In the genomic region with DNA sequence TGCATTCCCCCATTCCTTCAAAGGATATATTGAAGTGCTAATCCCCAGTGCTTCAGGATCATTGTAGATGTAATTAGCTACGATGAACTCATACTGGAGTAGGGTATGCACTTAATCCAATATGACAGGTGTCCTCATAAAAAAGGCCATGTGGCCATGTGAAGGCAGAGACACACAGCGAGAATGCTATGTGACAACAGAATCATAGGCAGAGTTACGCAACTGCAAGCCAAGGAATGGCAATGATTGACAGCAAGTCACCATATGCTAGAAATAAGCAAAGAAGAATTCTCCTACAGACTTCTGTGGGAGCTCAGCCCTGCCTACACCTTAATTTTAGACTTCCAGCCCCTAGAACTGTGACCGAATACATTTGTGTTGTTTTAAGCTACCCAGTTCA, we compare ENCODE assay signal across 17 cellular contexts.
DNase-seq lines count a peak whose midpoint lies in the region; ATAC-seq, FAIRE-seq and TF ChIP-seq lines count a peak whose summit lies in the region.
"Had no signal": no experiment of that assay in that cellular context is flagged by ENCODE, and none has a peak within 500 bp of the region (broad histone marks: within the 10 kb centered on the region; RNA-seq: fewer than 3 reads in every experiment).

No MANE protein-coding gene starts in this region.

- CTCF ChIA-PET in HEK293T (lab: Yijun Ruan, JAX), result no interaction called here
- CTCF ChIA-PET in K562 (lab: Yijun Ruan, JAX; ENCODE audit: low intra/inter-chr PET ratio), result no interaction called here

- H3K4me1 ChIP-seq in K562 (replicated peaks in 1 of 2; ENCODE audit: control insufficient read depth in 2 of 2, insufficient read depth in 2 of 2, low read length in 2 of 2) (no peaks in the 10 kb centered on the region), suprapubic skin (no peaks in the 10 kb centered on the region)
- H3K4me1 ChIP-seq: SJSA1 had no signal

- intact Hi-C loops in K562 (cut with micrococcal nuclease), result no loop called here

- TF ChIP-seq RAD21 in K562 (CRISPR knock-in tag; conservative IDR thresholded peaks at IDR 0.05 in 1 of 2, IDR thresholded peaks at IDR 0.05 in 1 of 2), result no peak

- H3K9ac ChIP-seq in K562 (ENCODE audit: insufficient read depth in 1 of 2, low read depth in 2 of 2, low read length in 2 of 2), result no peak overlapping the region
- H3K9ac ChIP-seq: GM23248 had no signal

- H3K27ac ChIP-seq in K562 (ENCODE audit: extremely low read depth, low read depth, low read length), result no peak overlapping the region
- H3K27ac ChIP-seq in suprapubic skin, result no peak overlapping the region
- H3K27ac ChIP-seq: C4-2B, GM23248, SJSA1 had no signal

- no peak overlapping the region for H2AFZ ChIP-seq in K562 (ENCODE audit: low read depth, low read length)
- H2AFZ ChIP-seq: GM23248 had no signal

- no peaks in the 10 kb centered on the region for H4K20me1 ChIP-seq in K562 (replicated peaks; ENCODE audit: control insufficient read depth, insufficient read depth, low read length)

- H3K4me3 ChIP-seq in NB4 (ENCODE audit: low read depth, low read length) (no peak overlapping the region), K562 (no peak overlapping the region), retinal pigment epithelial cell (ENCODE audit: low read length) (no peak overlapping the region), suprapubic skin (no peak overlapping the region)
- H3K4me3 ChIP-seq: GM23248, MG63, SJSA1 had no signal

- TF ChIP-seq EP300 in K562 (IDR thresholded peaks at IDR 0.05; ENCODE audit: low read length) (no peak), suprapubic skin (IDR thresholded peaks at IDR 0.05) (no peak)

- no peaks in the 10 kb centered on the region for H3K36me3 ChIP-seq in K562 (ENCODE audit: control insufficient read depth, insufficient read depth, low read length)
- H3K36me3 ChIP-seq in suprapubic skin, result no peaks in the 10 kb centered on the region
- H3K36me3 ChIP-seq: MG63, SJSA1 had no signal

- H3K9me3 ChIP-seq in K562 (replicated peaks; ENCODE audit: control insufficient read depth, insufficient read depth, low read depth, low read length) (0 out of 2 replicates have a peak, but pooled peaks cover 1% of the 10 kb centered on the region), suprapubic skin (no peaks in the 10 kb centered on the region)
- H3K9me3 ChIP-seq: MG63, SJSA1 had no signal

- DNase-seq in HEK293T (ENCODE audit: extremely low spot score) (no peak), NB4 (ENCODE audit: low read depth) (peak; percentile 1), K562 (ENCODE audit: extremely low read depth in 1 of 4, low spot score in 3 of 4) (no peak), retinal pigment epithelial cell (ENCODE audit: low read depth) (peak; percentile 8), SW480 (ENCODE audit: low spot score) (no peak), NCI-H1105 treated with DMSO at 0.1 percent for 48 hours (lab: John Stamatoyannopoulos, UW) (no peak), suprapubic skin (ENCODE audit: low spot score in 2 of 2) (no peak)
- DNase-seq: ACHN, DND-41, GM23248, Kasumi-1, MG63, NCI-H1105, NCI-H1694 treated with DMSO at 0.1 percent for 48 hours, T-helper 2 cell had no signal

- 25% methylated on average over 4 of the region's 4 CpGs for WGBS in K562 (ENCODE audit: insufficient coverage, low coverage, missing lambda C conversion rate)
- 82% methylated on average over 4 of the region's 4 CpGs for WGBS in suprapubic skin

- H3K4me2 ChIP-seq in K562 (ENCODE audit: insufficient read depth, low read length), result no peak overlapping the region

- in situ Hi-C loops in K562 (cut with MboI), result no loop called here

- H3K9me1 ChIP-seq in K562 (ENCODE audit: control insufficient read depth, insufficient read depth, low read length), result no peaks in the 10 kb centered on the region

- no peak for TF ChIP-seq POLR2A in NB4 (IDR thresholded peaks at IDR 0.05; ENCODE audit: extremely low read depth, insufficient read length)
- no peak for TF ChIP-seq POLR2A in K562 (conservative IDR thresholded peaks at IDR 0.05)
- no peak for TF ChIP-seq POLR2A in suprapubic skin (IDR thresholded peaks at IDR 0.05)

- H3K27me3 ChIP-seq in K562 (ENCODE audit: control insufficient read depth in 2 of 2, insufficient read depth in 2 of 2, low read length in 2 of 2), result no peaks in the 10 kb centered on the region
- H3K27me3 ChIP-seq in suprapubic skin, result no peaks in the 10 kb centered on the region
- H3K27me3 ChIP-seq: MG63, SJSA1 had no signal

- H3K79me2 ChIP-seq in K562 (ENCODE audit: control insufficient read depth, insufficient read depth, low read length), result no peaks in the 10 kb centered on the region

- no peak for ATAC-seq in K562

- POLR2A ChIA-PET in HEK293T (lab: Yijun Ruan, JAX) (no interaction called here), K562 (lab: Yijun Ruan, JAX) (no interaction called here)

- FAIRE-seq in K562 (lab: Jason Lieb, UNC), result no peak

- no TSS peak for BruUV-seq in K562 (replicated peaks; lab: Mats Ljungman, UMichigan)

- no peak for TF ChIP-seq CTCF in NB4 (IDR thresholded peaks at IDR 0.05; ENCODE audit: low read depth, low read length)
- TF ChIP-seq CTCF in K562 (IDR thresholded peaks at IDR 0.05 in 2 of 3, conservative IDR thresholded peaks at IDR 0.05 in 1 of 3; ENCODE audit: insufficient read depth in 2 of 3, low read depth in 1 of 3, low read length in 3 of 3), result no peak
- TF ChIP-seq CTCF in retinal pigment epithelial cell (conservative IDR thresholded peaks at IDR 0.05; ENCODE audit: low read depth, low read length), result no peak
- TF ChIP-seq CTCF in suprapubic skin (IDR thresholded peaks at IDR 0.05), result no peak

TF ChIP-seq in HEK293T, 16 proteins besides CTCF, POLR2A, EP300 and RAD21:
- TF ChIP-seq, protein P1, sequence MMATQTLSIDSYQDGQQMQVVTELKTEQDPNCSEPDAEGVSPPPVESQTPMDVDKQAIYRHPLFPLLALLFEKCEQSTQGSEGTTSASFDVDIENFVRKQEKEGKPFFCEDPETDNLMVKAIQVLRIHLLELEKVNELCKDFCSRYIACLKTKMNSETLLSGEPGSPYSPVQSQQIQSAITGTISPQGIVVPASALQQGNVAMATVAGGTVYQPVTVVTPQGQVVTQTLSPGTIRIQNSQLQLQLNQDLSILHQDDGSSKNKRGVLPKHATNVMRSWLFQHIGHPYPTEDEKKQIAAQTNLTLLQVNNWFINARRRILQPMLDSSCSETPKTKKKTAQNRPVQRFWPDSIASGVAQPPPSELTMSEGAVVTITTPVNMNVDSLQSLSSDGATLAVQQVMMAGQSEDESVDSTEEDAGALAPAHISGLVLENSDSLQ (IDR thresholded peaks at IDR 0.05), result peak; percentile 88
- TF ChIP-seq FOXM1 (IDR thresholded peaks at IDR 0.05; ENCODE audit: borderline replicate concordance), result no peak

TF ChIP-seq in K562, 482 proteins besides CTCF, POLR2A, EP300 and RAD21 (continues in another document):
- TF ChIP-seq TCF3 (CRISPR knock-in tag; IDR thresholded peaks at IDR 0.05) (no peak), CEBPB (tag; IDR thresholded peaks at IDR 0.05) (peak; percentile 80), XRCC5 (IDR thresholded peaks at IDR 0.05; ENCODE audit: low read depth, low read length) (no peak), FOXA1 (IDR thresholded peaks at IDR 0.05; ENCODE audit: borderline replicate concordance) (no peak), PTBP1 (IDR thresholded peaks at IDR 0.05; ENCODE audit: low read depth, low read length) (no peak), KAT8 (IDR thresholded peaks at IDR 0.05; ENCODE audit: low read depth) (no peak), NR3C1 (CRISPR knock-in tag; IDR thresholded peaks at IDR 0.05) (no peak), NFXL1 (CRISPR knock-in tag; IDR thresholded peaks at IDR 0.05) (no peak), BMI1 (IDR thresholded peaks at IDR 0.05; ENCODE audit: low read length) (no peak)
- TF ChIP-seq, protein P2, sequence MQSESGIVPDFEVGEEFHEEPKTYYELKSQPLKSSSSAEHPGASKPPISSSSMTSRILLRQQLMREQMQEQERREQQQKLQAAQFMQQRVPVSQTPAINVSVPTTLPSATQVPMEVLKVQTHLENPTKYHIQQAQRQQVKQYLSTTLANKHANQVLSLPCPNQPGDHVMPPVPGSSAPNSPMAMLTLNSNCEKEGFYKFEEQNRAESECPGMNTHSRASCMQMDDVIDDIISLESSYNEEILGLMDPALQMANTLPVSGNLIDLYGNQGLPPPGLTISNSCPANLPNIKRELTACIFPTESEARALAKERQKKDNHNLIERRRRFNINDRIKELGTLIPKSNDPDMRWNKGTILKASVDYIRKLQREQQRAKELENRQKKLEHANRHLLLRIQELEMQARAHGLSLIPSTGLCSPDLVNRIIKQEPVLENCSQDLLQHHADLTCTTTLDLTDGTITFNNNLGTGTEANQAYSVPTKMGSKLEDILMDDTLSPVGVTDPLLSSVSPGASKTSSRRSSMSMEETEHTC (IDR thresholded peaks at IDR 0.05), result no peak
- TF ChIP-seq, protein P1 (IDR thresholded peaks at IDR 0.05), result peak; percentile 42; the same call in 1 of the 2 replicates
- TF ChIP-seq, protein P3, sequence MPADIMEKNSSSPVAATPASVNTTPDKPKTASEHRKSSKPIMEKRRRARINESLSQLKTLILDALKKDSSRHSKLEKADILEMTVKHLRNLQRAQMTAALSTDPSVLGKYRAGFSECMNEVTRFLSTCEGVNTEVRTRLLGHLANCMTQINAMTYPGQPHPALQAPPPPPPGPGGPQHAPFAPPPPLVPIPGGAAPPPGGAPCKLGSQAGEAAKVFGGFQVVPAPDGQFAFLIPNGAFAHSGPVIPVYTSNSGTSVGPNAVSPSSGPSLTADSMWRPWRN (IDR thresholded peaks at IDR 0.05; ENCODE audit: low read depth), result no peak

Comparison
In these comparisons a context has a peak if more than half of its experiments do, and no peak if none do; other contexts are left out.
1. DNase-seq: peak in NB4 (single experiment) and retinal pigment epithelial cell (single experiment); none in HEK293T (single experiment), K562 (0 of 4), SW480 (single experiment), NCI-H1105 treated with DMSO at 0.1 percent for 48 hours (single experiment) and suprapubic skin (0 of 2).